In the genomic region with DNA sequence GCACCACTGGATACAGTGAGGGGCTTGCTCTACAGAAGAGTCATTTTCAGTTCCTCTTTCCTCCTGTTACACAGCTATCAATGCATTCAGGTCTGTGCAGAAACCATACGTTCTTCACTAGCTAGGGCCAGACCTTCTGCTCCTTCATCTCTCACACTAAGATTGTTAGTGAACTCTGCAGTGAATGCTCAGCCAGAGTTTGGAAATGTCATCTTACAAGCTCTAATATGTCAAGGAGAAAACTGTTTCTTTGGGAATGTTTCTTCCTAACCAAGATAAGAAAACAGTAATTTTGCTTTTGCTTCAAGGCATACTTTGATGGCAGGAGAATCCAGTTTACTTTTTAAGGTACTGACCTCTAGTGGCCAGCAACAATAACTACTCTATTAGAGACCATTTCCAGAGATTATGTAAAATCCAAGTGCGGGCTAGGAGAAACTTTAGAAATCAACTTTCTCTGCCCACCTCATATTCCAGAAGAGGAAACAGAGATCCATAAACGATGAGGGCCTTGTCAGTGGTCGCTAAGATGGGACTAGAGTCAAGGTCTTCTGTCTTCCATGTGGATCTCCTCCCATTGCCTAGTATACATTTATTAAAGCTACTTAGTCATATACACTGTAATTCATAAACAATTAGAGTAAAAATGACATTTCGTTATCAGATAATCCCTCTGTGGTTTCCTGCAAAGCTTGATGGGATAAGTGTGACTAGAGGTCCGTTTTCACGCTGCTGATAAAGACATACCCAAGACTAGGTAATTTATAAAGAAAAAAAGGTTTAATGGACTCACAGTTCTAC, we compare ENCODE assay signal across 8 cellular contexts. TPM values are rescaled to one million over a fixed set of nuclear protein-coding genes. Genes with fewer than 3 reads are reported as not detected.
DNase-seq lines count a peak whose midpoint lies in the region; FAIRE-seq and TF ChIP-seq lines count a peak whose summit lies in the region.

No MANE protein-coding gene starts in this region.

- no peaks in the 10 kb centered on the region for H4K20me1 ChIP-seq in Loucy (ENCODE audit: insufficient read depth, low read length, poor library complexity, severe bottlenecking)

- H3K27ac ChIP-seq in WERI-Rb-1 = no peak overlapping the region
- H3K27ac ChIP-seq in cardiac muscle cell = peak overlapping the region; percentile 17
- H3K27ac ChIP-seq in sigmoid colon = peak overlapping the region; percentile 29 to 61 (median 42)

- no peaks in the 10 kb centered on the region for H3K79me2 ChIP-seq in Loucy (ENCODE audit: insufficient read depth, low read length)

- H3K36me3 ChIP-seq in Loucy (ENCODE audit: insufficient read depth, low read length) = no peaks in the 10 kb centered on the region
- no peaks in the 10 kb centered on the region for H3K36me3 ChIP-seq in WERI-Rb-1
- H3K36me3 ChIP-seq in cardiac muscle cell = no peaks in the 10 kb centered on the region
- no peaks in the 10 kb centered on the region for H3K36me3 ChIP-seq in sigmoid colon

- no peak overlapping the region for H3K4me3 ChIP-seq in GM12864 (ENCODE audit: low read depth, low read length)
- H3K4me3 ChIP-seq in Loucy (ENCODE audit: low read length, poor library complexity, severe bottlenecking) = no peak overlapping the region
- H3K4me3 ChIP-seq in WERI-Rb-1 (ENCODE audit: low read depth, low read length) = no peak overlapping the region
- H3K4me3 ChIP-seq in cardiac muscle cell = no peak overlapping the region
- no peak overlapping the region for H3K4me3 ChIP-seq in sigmoid colon

- no peak for TF ChIP-seq EP300 in sigmoid colon (IDR thresholded peaks at IDR 0.05)

- DNase-seq in GM12864 (ENCODE audit: low read depth) (peak; percentile 7), HEK293T (ENCODE audit: extremely low spot score) (peak; percentile 46), WERI-Rb-1 (no peak), cardiac muscle cell (ENCODE audit: low read depth in 1 of 2, low spot score in 1 of 2) (peak; percentile 64 to 84), sigmoid colon (no peak), posterior vena cava (ENCODE audit: low spot score) (no peak)

- H3F3A ChIP-seq in Loucy (ENCODE audit: low read depth) = no peaks in the 10 kb centered on the region

- WGBS in sigmoid colon, 2 donors = 26 to 34% methylated on average over 7 of the region's 7 CpGs

- H3K4me1 ChIP-seq in Loucy (ENCODE audit: insufficient read depth, low read length, poor library complexity, severe bottlenecking) = peaks cover 7% of the 10 kb centered on the region
- no peaks in the 10 kb centered on the region for H3K4me1 ChIP-seq in cardiac muscle cell (ENCODE audit: low read depth)
- peaks cover 0 to 21% (median 9%) of the 10 kb centered on the region in 4 donors for H3K4me1 ChIP-seq in sigmoid colon

- no peaks in the 10 kb centered on the region for H3K27me3 ChIP-seq in Loucy (ENCODE audit: insufficient read depth, low read length, poor library complexity, severe bottlenecking)
- H3K27me3 ChIP-seq in WERI-Rb-1 (ENCODE audit: insufficient read depth, low read depth, severe bottlenecking) = no peaks in the 10 kb centered on the region
- no peaks in the 10 kb centered on the region for H3K27me3 ChIP-seq in cardiac muscle cell
- no peaks in the 10 kb centered on the region for H3K27me3 ChIP-seq in sigmoid colon

- TF ChIP-seq CTCF in GM12864 (IDR thresholded peaks at IDR 0.05; ENCODE audit: low read depth, low read length, missing control alignments) (peak; percentile 74), Loucy (conservative IDR thresholded peaks at IDR 0.05; ENCODE audit: low read length) (peak; percentile 87), WERI-Rb-1 (IDR thresholded peaks at IDR 0.05; ENCODE audit: low read depth, low read length) (peak; percentile 51), cardiac muscle cell (IDR thresholded peaks at IDR 0.05; ENCODE audit: low read depth, low read length) (peak; percentile 74), sigmoid colon (IDR thresholded peaks at IDR 0.05) (peak; percentile 52 to 76 (median 64))

- CTCF ChIA-PET in HEK293T (lab: Yijun Ruan, JAX) = interaction anchor here (0.5 to 2.0 kb wide), 7 partner anchors 8 to 1800 kb away, joined by 3 to 9 read pairs (median 6); partner anchors contain the start of genes C1QTNF7 and CC2D2A

- intact Hi-C loops in sigmoid colon (cut with DNase I) = loop anchor here (1.0 to 10.0 kb wide), 4 partner anchors 219 to 1803 kb away; partner anchors contain the start of gene CPEB2
- intact Hi-C loops in posterior vena cava (cut with DNase I) = loop anchor here (5.0 kb wide), 1 partner anchor 225 kb away; no protein-coding TSS in a partner anchor

- no peak for TF ChIP-seq POLR2A in sigmoid colon (IDR thresholded peaks at IDR 0.05)

- POLR2A ChIA-PET in HEK293T (lab: Yijun Ruan, JAX) = no interaction called here

- H3K4me2 ChIP-seq in Loucy (ENCODE audit: low read depth, low read length, poor library complexity, severe bottlenecking) = peak overlapping the region; percentile 21

- H2AFZ ChIP-seq in Loucy (ENCODE audit: low read length) = peak overlapping the region; percentile 89

- H3K9me2 ChIP-seq in Loucy (replicated peaks; ENCODE audit: low read depth, low read length) = no peaks in the 10 kb centered on the region

- H3K9me3 ChIP-seq in Loucy (ENCODE audit: insufficient read depth, low read depth, low read length) = no peaks in the 10 kb centered on the region
- no peaks in the 10 kb centered on the region for H3K9me3 ChIP-seq in WERI-Rb-1 (ENCODE audit: severe bottlenecking)
- H3K9me3 ChIP-seq in cardiac muscle cell (ENCODE audit: low read depth) = no peaks in the 10 kb centered on the region
- H3K9me3 ChIP-seq in sigmoid colon = no peaks in the 10 kb centered on the region

- H3K9ac ChIP-seq in Loucy (ENCODE audit: low read depth, low read length, poor library complexity, severe bottlenecking) = peak overlapping the region; percentile 29

- peak; percentile 95 for FAIRE-seq in A204.1 (lab: Jason Lieb, UNC)

TF ChIP-seq in HEK293T, 16 proteins besides CTCF, POLR2A, EP300 and RAD21:
- TF ChIP-seq HDGF (IDR thresholded peaks at IDR 0.05; ENCODE audit: borderline replicate concordance) = no peak
- no peak for TF ChIP-seq LEF1 (IDR thresholded peaks at IDR 0.05; ENCODE audit: borderline replicate concordance)
- TF ChIP-seq CTBP1 (IDR thresholded peaks at IDR 0.05; ENCODE audit: borderline replicate concordance) = no peak
- no peak for TF ChIP-seq PKNOX1 (IDR thresholded peaks at IDR 0.05)
- no peak for TF ChIP-seq TARDBP (IDR thresholded peaks at IDR 0.05)
- TF ChIP-seq NFRKB (IDR thresholded peaks at IDR 0.05) = no peak
- no peak for TF ChIP-seq L3MBTL2 (conservative IDR thresholded peaks at IDR 0.05)
- TF ChIP-seq ZNF384 (IDR thresholded peaks at IDR 0.05) = no peak
- no peak for TF ChIP-seq BHLHE40 (IDR thresholded peaks at IDR 0.05; ENCODE audit: borderline replicate concordance)
- no peak for TF ChIP-seq ARNT (IDR thresholded peaks at IDR 0.05)
- TF ChIP-seq FOXA1 (IDR thresholded peaks at IDR 0.05) = no peak
- no peak for TF ChIP-seq SP1 (IDR thresholded peaks at IDR 0.05)
- no peak for TF ChIP-seq FOXK2 (IDR thresholded peaks at IDR 0.05)
- no peak for TF ChIP-seq SUZ12 (IDR thresholded peaks at IDR 0.05)
- TF ChIP-seq FOXM1 (IDR thresholded peaks at IDR 0.05; ENCODE audit: borderline replicate concordance) = no peak
- no peak for TF ChIP-seq ELF4 (IDR thresholded peaks at IDR 0.05)

RNA-seq across cellular contexts. Expression of gene CC2D2A, which starts 12.1 kb away (rescaled TPM):
- 20.7 and 43.5 TPM in 2 replicates for total RNA-seq in cardiac muscle cell
- polyA plus RNA-seq in cardiac muscle cell = 17.3 and 29.0 TPM in 2 replicates
- 100 to 1,000 TPM in 1 of 4 donors, 10 to 100 TPM in 3; 41.0 to 113 (median 51.3) TPM for total RNA-seq in sigmoid colon
- polyA plus RNA-seq in sigmoid colon = 1 to 10 TPM; 2.5 to 6.0 (median 3.8) TPM
- total RNA-seq in posterior vena cava = 10 to 100 TPM; 23.1 to 42.2 TPM

RNA-seq across cellular contexts. Expression of gene C1QTNF7, which starts 29.8 kb away (rescaled TPM):
- total RNA-seq in cardiac muscle cell (not detected in 2 replicates), sigmoid colon (10 to 100 TPM; 11.0 to 36.8 (median 18.9) TPM), posterior vena cava (1 to 10 TPM; 6.8 to 9.4 TPM)
- polyA plus RNA-seq in cardiac muscle cell (not detected in 2 replicates), sigmoid colon (1 to 10 TPM in 2 of 3 donors, under 1 TPM in 1; 0.46 to 2.4 (median 1.2) TPM)

Comparison
In these comparisons a context has a peak if more than half of its experiments do, and no peak if none do; other contexts are left out.
1. DNase-seq: peak in GM12864 (single experiment), HEK293T (single experiment) and cardiac muscle cell (2 of 2); none in WERI-Rb-1 (single experiment), sigmoid colon (single experiment) and posterior vena cava (single experiment).
2. Peak in every context shown above with its lines, with median percentiles within 50 percentile points of each other: CTCF ChIP-seq.